Comparison of ENCODE assay signal across 14 cellular contexts in the genomic region with DNA sequence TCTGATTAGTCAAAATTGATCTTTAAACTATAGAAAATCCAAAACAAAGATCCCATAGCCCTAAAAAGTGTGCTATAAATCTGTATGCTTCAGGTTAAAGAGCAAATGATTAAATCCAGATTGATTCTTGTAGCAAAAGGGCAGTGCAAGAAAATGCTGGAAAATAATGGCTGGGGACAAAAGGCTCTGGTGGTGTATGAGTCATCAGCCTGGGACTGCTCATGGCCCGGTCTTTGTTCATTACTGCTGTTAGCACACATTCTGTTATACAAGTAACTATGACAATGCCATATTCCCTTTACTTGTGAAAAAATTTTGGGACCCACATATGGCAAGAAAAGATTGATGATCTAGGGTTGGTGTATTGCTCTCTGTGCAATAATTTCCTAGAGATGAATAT.
DNase-seq lines count a peak whose midpoint lies in the region; FAIRE-seq and TF ChIP-seq lines count a peak whose summit lies in the region.
"Had no signal": no experiment of that assay in that cellular context is flagged by ENCODE, and none has a peak within 500 bp of the region (broad histone marks: within the 10 kb centered on the region; RNA-seq: fewer than 3 reads in every experiment).

No MANE protein-coding gene starts in this region.

- peaks cover 24% of the 10 kb centered on the region for H3K4me1 Mint-ChIP-seq in progenitor cell of endocrine pancreas (ENCODE audit: low read depth)
- H3K4me1 Mint-ChIP-seq: activated CD4-positive, alpha-beta memory T cell treated with anti-CD3 and anti-CD28 coated beads, Interleukin-2, amount 10 ng/mL, durations not matched to agents 7 days and 5 days; nephron had no signal

- no peak for TF ChIP-seq CTCF in fibroblast of pulmonary artery (IDR thresholded peaks at IDR 0.05; ENCODE audit: low read length, missing control alignments)
- no peak for TF ChIP-seq CTCF in progenitor cell of endocrine pancreas (IDR thresholded peaks at IDR 0.05; ENCODE audit: unreplicated experiment)

- H3K9me3 Mint-ChIP-seq in progenitor cell of endocrine pancreas (ENCODE audit: low read depth) = peaks cover 2% of the 10 kb centered on the region
- H3K9me3 Mint-ChIP-seq: activated CD4-positive, alpha-beta memory T cell treated with anti-CD3 and anti-CD28 coated beads, Interleukin-2, amount 10 ng/mL, durations not matched to agents 7 days and 5 days had no signal

- TF ChIP-seq POLR2A in erythroblast (IDR thresholded peaks at IDR 0.05; ENCODE audit: low read length) = no peak

- DNase-seq in EH (ENCODE audit: low read depth) (peak; percentile 20), RCC 7860 (ENCODE audit: low spot score) (peak; percentile 24), fibroblast of pulmonary artery (ENCODE audit: low read depth) (peak; percentile 36), progenitor cell of endocrine pancreas (ENCODE audit: low spot score, unreplicated experiment) (no peak), occipital lobe (lab: John Stamatoyannopoulos, UW) (no peak), GM19238 (ENCODE audit: insufficient read length, low spot score) (no peak), erythroblast (lab: John Stamatoyannopoulos, UW) (no peak)
- DNase-seq: activated CD4-positive, alpha-beta memory T cell treated with anti-CD3 and anti-CD28 coated beads, Interleukin-2, amount 10 ng/mL, durations not matched to agents 7 days and 5 days; COR-L47; left cardiac atrium; NCI-H1436 treated with DMSO at 0.1 percent for 48 hours; SIG-M5 had no signal

- H3K27me3 Mint-ChIP-seq in progenitor cell of endocrine pancreas = no peaks in the 10 kb centered on the region
- H3K27me3 Mint-ChIP-seq: activated CD4-positive, alpha-beta memory T cell treated with anti-CD3 and anti-CD28 coated beads, Interleukin-2, amount 10 ng/mL, durations not matched to agents 7 days and 5 days had no signal

- no peak for FAIRE-seq in RCC 7860 (lab: Jason Lieb, UNC)

- no peak overlapping the region for H3K4me3 Mint-ChIP-seq in progenitor cell of endocrine pancreas (ENCODE audit: low read depth)
- H3K4me3 Mint-ChIP-seq: activated CD4-positive, alpha-beta memory T cell treated with anti-CD3 and anti-CD28 coated beads, Interleukin-2, amount 10 ng/mL, durations not matched to agents 7 days and 5 days; nephron had no signal

- H3K4me3 ChIP-seq in fibroblast of pulmonary artery (replicated peaks; ENCODE audit: low read depth, low read length) = no peak overlapping the region
- H3K4me3 ChIP-seq: dorsolateral prefrontal cortex had no signal

- H3K27ac Mint-ChIP-seq in progenitor cell of endocrine pancreas = peak overlapping the region; percentile 90
- H3K27ac Mint-ChIP-seq: activated CD4-positive, alpha-beta memory T cell treated with anti-CD3 and anti-CD28 coated beads, Interleukin-2, amount 10 ng/mL, durations not matched to agents 7 days and 5 days; nephron had no signal

- no peaks in the 10 kb centered on the region for H3K36me3 Mint-ChIP-seq in progenitor cell of endocrine pancreas (ENCODE audit: insufficient read depth)

Comparison
In these comparisons a context has a peak if more than half of its experiments do, and no peak if none do; other contexts are left out.
1. DNase-seq: peak in EH (single experiment), RCC 7860 (single experiment) and fibroblast of pulmonary artery (single experiment); none in progenitor cell of endocrine pancreas (single experiment), occipital lobe (single experiment), GM19238 (single experiment) and erythroblast (0 of 2).